Comparison of ENCODE assay signal across 29 cellular contexts in genomic region chr7:155115288-155115687, GRCh38. TPM values are rescaled to one million over a fixed set of nuclear protein-coding genes. Genes with fewer than 3 reads are reported as not detected.
"Had no signal": no experiment of that assay in that cellular context is flagged by ENCODE, and none has a peak within 500 bp of the region (broad histone marks: within the 10 kb centered on the region; RNA-seq: fewer than 3 reads in every experiment).

No MANE protein-coding gene starts in this region.

- ATAC-seq: stimulated activated effector memory CD8-positive, alpha-beta T cell treated with anti-CD3 and anti-CD28 coated beads, Interleukin-12 subunit alpha, Interleukin-12 subunit beta, amount 100 ng/mL, for 72 hours; stimulated activated memory B cell treated with anti-CD40 and anti-IgM and Interleukin-4, amounts not matched to agents 10 μg/mL and 1 μg/mL and 100 μg/mL, for 72 hours; stimulated activated naive B cell treated with anti-CD40 and anti-IgM and Interleukin-4, amounts not matched to agents 10 μg/mL and 1 μg/mL and 100 μg/mL, for 72 hours; stimulated activated naive CD8-positive, alpha-beta T cell treated with anti-CD3 and anti-CD28 coated beads, Interleukin-15, amount 100 ng/mL, for 72 hours; stimulated activated naive CD8-positive, alpha-beta T cell treated with anti-CD3 and anti-CD28 coated beads, Interleukin-15, Interleukin-2, amounts not matched to agents 100 U/mL and 50 U/mL, for 24 hours; upper lobe of right lung had no signal

- H3K4me3 ChIP-seq: stomach, suprapubic skin, testis, thoracic aorta, thyroid gland, tibial artery, tibial nerve, transverse colon, upper lobe of left lung, upper lobe of right lung, uterus, vagina had no signal

- H3K27me3 ChIP-seq: suprapubic skin, testis, thyroid gland, tibial nerve, upper lobe of left lung, uterus, vagina had no signal

- DNase-seq: stimulated activated CD4-positive, alpha-beta T cell treated with anti-CD3 and anti-CD28 coated beads, Interleukin-2, amount 100 ng/mL, for 48 hours; stimulated activated CD4-positive, alpha-beta T cell treated with anti-CD3 and anti-CD28 coated beads, Interleukin-4, amount 100 ng/mL, for 1 hour; stimulated activated CD4-positive, alpha-beta T cell treated with anti-CD3 and anti-CD28 coated beads, Interleukin-4, amount 100 ng/mL, for 24 hours; stimulated activated CD4-positive, alpha-beta T cell treated with anti-CD3 and anti-CD28 coated beads, Interleukin-4, amount 100 ng/mL, for 4 hours; stimulated activated CD8-positive, alpha-beta memory T cell treated with anti-CD3 and anti-CD28 coated beads, Interleukin-4, amount 100 ng/mL, for 48 hours; stimulated activated naive B cell treated with anti-CD40 and anti-IgM and Interleukin-4, amounts not matched to agents 10 μg/mL and 1 μg/mL and 100 μg/mL, for 72 hours; stimulated activated naive CD4-positive, alpha-beta T cell; stimulated activated naive CD4-positive, alpha-beta T cell treated with Interleukin-2 at 50 U/mL for 16 hours; stimulated activated naive CD8-positive, alpha-beta T cell treated with anti-CD3 and anti-CD28 coated beads, Interleukin-15, amount 100 ng/mL, for 72 hours; stimulated activated naive CD8-positive, alpha-beta T cell treated with anti-CD3 and anti-CD28 coated beads, Interleukin-15, Interleukin-2, amounts not matched to agents 100 U/mL and 50 U/mL, for 24 hours; stomach; substantia nigra; testis; thyroid gland; tibial artery; transverse colon; upper lobe of right lung; uterus had no signal

- H3K27ac ChIP-seq: stomach, suprapubic skin, testis, thoracic aorta, thyroid gland, tibial artery, tibial nerve, transverse colon, upper lobe of left lung, upper lobe of right lung, uterus, vagina had no signal

- FAIRE-seq: urothelium cell line had no signal

- H3K9me3 ChIP-seq: suprapubic skin, testis, thoracic aorta, thyroid gland, transverse colon, upper lobe of right lung, uterus had no signal

- H3K36me3 ChIP-seq: stomach, suprapubic skin, thoracic aorta, thyroid gland, tibial artery, tibial nerve, transverse colon, upper lobe of left lung, upper lobe of right lung, uterus, vagina had no signal

- H3K4me1 ChIP-seq: stomach, suprapubic skin, testis, thyroid gland, tibial artery, tibial nerve, transverse colon, upper lobe of left lung, upper lobe of right lung, uterus, vagina had no signal

RNA-seq across cellular contexts. Expression of gene HTR5A, which starts 45.2 kb away (rescaled TPM):
- total RNA-seq: stomach, subcutaneous adipose tissue, suprapubic skin, thoracic aorta, tibial nerve, transverse colon, upper lobe of left lung, upper lobe of right lung, ureter, urinary bladder, uterus, vagina had no signal
- polyA plus RNA-seq: stomach, urinary bladder had no signal
